10 cellular contexts compared by ENCODE assay signal in genomic region chr5:39231705-39232525, GRCh38. TPM values are rescaled to one million over a fixed set of nuclear protein-coding genes. Genes with fewer than 3 reads are reported as not detected.
DNase-seq lines count a peak whose midpoint lies in the region; ATAC-seq and TF ChIP-seq lines count a peak whose summit lies in the region.
"Had no signal": no experiment of that assay in that cellular context is flagged by ENCODE, and none has a peak within 500 bp of the region (broad histone marks: within the 10 kb centered on the region; RNA-seq: fewer than 3 reads in every experiment).

No MANE protein-coding gene starts in this region.

- ATAC-seq in HG03196 (IDR thresholded peaks at IDR 0.05; ENCODE audit: unreplicated experiment) (peak; percentile 77), GM21528 (IDR thresholded peaks at IDR 0.05; ENCODE audit: low FRiP score, unreplicated experiment) (no peak)
- ATAC-seq: upper lobe of right lung had no signal

- H3K4me3 Mint-ChIP-seq in activated naive CD4-positive, alpha-beta T cell treated with anti-CD3 and anti-CD28 coated beads, Interleukin-2, amount 50 U/mL, for 24 hours, result peak overlapping the region; percentile 83
- H3K4me3 Mint-ChIP-seq in HFFc6, result no peak overlapping the region
- H3K4me3 Mint-ChIP-seq: brain had no signal

- no peaks in the 10 kb centered on the region for H3K36me3 Mint-ChIP-seq in activated naive CD4-positive, alpha-beta T cell treated with anti-CD3 and anti-CD28 coated beads, Interleukin-2, amount 50 U/mL, for 24 hours
- H3K36me3 Mint-ChIP-seq in HFFc6 (ENCODE audit: low read depth), result no peaks in the 10 kb centered on the region
- H3K36me3 Mint-ChIP-seq: brain had no signal

- DNase-seq in ELR (ENCODE audit: low read depth) (peak; percentile 69), medulla oblongata (ENCODE audit: extremely low spot score) (peak; percentile 56), HFFc6 (no peak), activated gamma-delta T cell treated with Interleukin-2 at 50 U/mL for 16 hours (no peak), NCI-H748 (lab: John Stamatoyannopoulos, UW; ENCODE audit: unreplicated experiment) (no peak)
- DNase-seq: upper lobe of right lung had no signal

- TF ChIP-seq CTCF in HFFc6 (IDR thresholded peaks at IDR 0.05), result no peak

- peaks cover 26% of the 10 kb centered on the region for H3K4me1 Mint-ChIP-seq in activated naive CD4-positive, alpha-beta T cell treated with anti-CD3 and anti-CD28 coated beads, Interleukin-2, amount 50 U/mL, for 24 hours
- peaks cover 6% of the 10 kb centered on the region; the same call in 1 of the 2 replicates for H3K4me1 Mint-ChIP-seq in HFFc6 (ENCODE audit: low read depth)
- H3K4me1 Mint-ChIP-seq: brain had no signal

- H3K27ac Mint-ChIP-seq in activated naive CD4-positive, alpha-beta T cell treated with anti-CD3 and anti-CD28 coated beads, Interleukin-2, amount 50 U/mL, for 24 hours, result peak overlapping the region; percentile 99
- H3K27ac Mint-ChIP-seq in HFFc6, result no peak overlapping the region
- H3K27ac Mint-ChIP-seq: brain had no signal

- no peaks in the 10 kb centered on the region for H3K9me3 Mint-ChIP-seq in activated naive CD4-positive, alpha-beta T cell treated with anti-CD3 and anti-CD28 coated beads, Interleukin-2, amount 50 U/mL, for 24 hours
- H3K9me3 Mint-ChIP-seq in HFFc6, result no peaks in the 10 kb centered on the region

- H3K27me3 Mint-ChIP-seq in activated naive CD4-positive, alpha-beta T cell treated with anti-CD3 and anti-CD28 coated beads, Interleukin-2, amount 50 U/mL, for 24 hours, result no peaks in the 10 kb centered on the region
- H3K27me3 Mint-ChIP-seq in HFFc6 (ENCODE audit: insufficient read depth), result peaks cover 2% of the 10 kb centered on the region
- H3K27me3 Mint-ChIP-seq: brain had no signal

RNA-seq across cellular contexts. Expression of gene FYB1, which starts 12.6 kb away (rescaled TPM):
- total RNA-seq in HFFc6 (2021; fragmentation: NEBNext Ultra II Directional; extraction: Animal tissue kit (Norgen Biotek cat#: 25700)), result 1 to 10 TPM in 2 of 6 experiments, under 1 TPM in 4; 0.32 to 1.7 (median 0.49) TPM

Comparison
In these comparisons a context has a peak if more than half of its experiments do, and no peak if none do; other contexts are left out.
1. DNase-seq: peak in ELR (single experiment) and medulla oblongata (single experiment); none in HFFc6 (single experiment), activated gamma-delta T cell treated with Interleukin-2 at 50 U/mL for 16 hours (single experiment) and NCI-H748 (single experiment).